ENCODE assay signal across 8 cellular contexts in genomic region chr4:188738290-188738689, GRCh38.
A peak's percentile ranks its signal among the peaks of the same experiment; 100 is the strongest.
DNase-seq lines count a peak whose midpoint lies in the region; ATAC-seq and TF ChIP-seq lines count a peak whose summit lies in the region.
"Not testable (repeated sequence)": the region's sequence is repeated elsewhere in the genome, so short reads cannot be mapped to it uniquely, and the experiment has no call there.

No MANE protein-coding gene starts in this region.

- not testable (repeated sequence) for H3K27me3 Mint-ChIP-seq in WTC11 (ENCODE audit: low read depth)

- H3K9me3 Mint-ChIP-seq in WTC11, result peaks cover 14% of the 10 kb centered on the region

- DNase-seq in DMS 273 (lab: John Stamatoyannopoulos, UW; ENCODE audit: unreplicated experiment) (peak; percentile 1), NCI-H146 treated with DMSO at 0.1 percent for 48 hours (lab: John Stamatoyannopoulos, UW; ENCODE audit: unreplicated experiment) (peak; percentile 1), WTC11 (ENCODE audit: low spot score) (peak; percentile 13), Right ventricle myocardium superior (peak; percentile 40)
- not testable (repeated sequence) for DNase-seq in breast epithelium (ENCODE audit: low spot score in 2 of 2); mesenchymal stem cell; smooth muscle cell (lab: John Stamatoyannopoulos, UW; ENCODE audit: unreplicated experiment)

- not testable (repeated sequence) for H3K27me3 ChIP-seq in breast epithelium; mesenchymal stem cell (ENCODE audit: control insufficient read depth in 1 of 2, insufficient read depth in 1 of 2, low read length in 2 of 2); smooth muscle cell (ENCODE audit: low read depth)

- not testable (repeated sequence) for H2BK5ac ChIP-seq in mesenchymal stem cell (ENCODE audit: low read depth, low read length, poor library complexity, severe bottlenecking)

- POLR2A ChIA-PET in WTC11 (lab: Charles Lee), result not testable (repeated sequence)

- H2AFZ ChIP-seq in mesenchymal stem cell (ENCODE audit: low read depth, low read length); smooth muscle cell (ENCODE audit: low read depth): not testable (repeated sequence)

- WGBS in mesenchymal stem cell, result 97% methylated on average over 15 of the region's 24 CpGs
- WGBS in smooth muscle cell (ENCODE audit: low lambda C conversion rate), result 91% methylated on average over 24 of the region's 24 CpGs

- not testable (repeated sequence) for H3K36me3 ChIP-seq in breast epithelium; mesenchymal stem cell (ENCODE audit: control insufficient read depth in 1 of 2, insufficient read depth in 2 of 2, low read depth in 1 of 2, low read length in 2 of 2); smooth muscle cell (ENCODE audit: low read depth)

- not testable (repeated sequence) for H3K79me2 ChIP-seq in smooth muscle cell (ENCODE audit: low read depth)

- not testable (repeated sequence) for H3F3A ChIP-seq in smooth muscle cell (ENCODE audit: low read depth)

- H2AK5ac ChIP-seq in mesenchymal stem cell (ENCODE audit: low read length, severe bottlenecking), result not testable (repeated sequence)

- not testable (repeated sequence) for H4K8ac ChIP-seq in mesenchymal stem cell (ENCODE audit: low read length)

- not testable (repeated sequence) for H3K23ac ChIP-seq in mesenchymal stem cell (ENCODE audit: low read length in 2 of 2)

- H3K4me2 ChIP-seq in mesenchymal stem cell (ENCODE audit: low read length, poor library complexity, severe bottlenecking); smooth muscle cell: not testable (repeated sequence)

- not testable (repeated sequence) for H3K9me3 ChIP-seq in breast epithelium; mesenchymal stem cell (ENCODE audit: control insufficient read depth, low read length); smooth muscle cell (replicated peaks; ENCODE audit: low read depth)

- not testable (repeated sequence) for H2BK15ac ChIP-seq in mesenchymal stem cell (ENCODE audit: low read depth, poor library complexity, severe bottlenecking)

- not testable (repeated sequence) for H2BK120ac ChIP-seq in mesenchymal stem cell (ENCODE audit: low read depth, low read length)

- not testable (repeated sequence) for H3K4me3 Mint-ChIP-seq in WTC11

- not testable (repeated sequence) for H3K4me1 ChIP-seq in breast epithelium; mesenchymal stem cell (ENCODE audit: control insufficient read depth, insufficient read depth, low read depth, low read length); smooth muscle cell (ENCODE audit: low read depth)

- H3K4me1 Mint-ChIP-seq in WTC11, result not testable (repeated sequence)

- TF ChIP-seq CTCF in WTC11 (IDR thresholded peaks at IDR 0.05); breast epithelium (IDR thresholded peaks at IDR 0.05); smooth muscle cell (IDR thresholded peaks at IDR 0.05; ENCODE audit: borderline replicate concordance, insufficient read depth, poor library complexity, severe bottlenecking): not testable (repeated sequence)

- H3K36me3 Mint-ChIP-seq in WTC11, result not testable (repeated sequence)

- H3K4ac ChIP-seq in mesenchymal stem cell (ENCODE audit: low read depth in 1 of 2, low read length in 2 of 2), result not testable (repeated sequence)

- peak overlapping the region; percentile 70 for H3K9ac ChIP-seq in mesenchymal stem cell (ENCODE audit: low read length)
- not testable (repeated sequence) for H3K9ac ChIP-seq in smooth muscle cell (ENCODE audit: low read depth)

- not testable (repeated sequence) for H4K91ac ChIP-seq in mesenchymal stem cell (ENCODE audit: low read length)

- H3K27ac ChIP-seq in breast epithelium, result peak overlapping the region in 1 of 2 donors; percentile 52
- not testable (repeated sequence) for H3K27ac ChIP-seq in mesenchymal stem cell (ENCODE audit: low read length, poor library complexity, severe bottlenecking); smooth muscle cell (ENCODE audit: low read depth)

- not testable (repeated sequence) for H3K18ac ChIP-seq in mesenchymal stem cell (ENCODE audit: low read depth in 1 of 2, low read length in 2 of 2)

- ATAC-seq in HG03108 (IDR thresholded peaks at IDR 0.05; ENCODE audit: unreplicated experiment) (peak; percentile 54), WTC11 (peak; percentile 39; the same call in 1 of the 2 replicates)
- ATAC-seq in Right ventricle myocardium superior (ENCODE audit: poor library complexity), result not testable (repeated sequence)

- H3K4me3 ChIP-seq in breast epithelium (peak overlapping the region; percentile 22 to 57 (median 32)), mesenchymal stem cell (ENCODE audit: insufficient read depth in 1 of 2, low read depth in 1 of 2, low read length in 2 of 2) (peak overlapping the region; percentile 49 to 69), smooth muscle cell (peak overlapping the region; percentile 42)

- CTCF ChIA-PET in WTC11 (lab: Charles Lee), result not testable (repeated sequence)

- TF ChIP-seq POLR2A in breast epithelium (IDR thresholded peaks at IDR 0.05), result not testable (repeated sequence)

- H3K27ac Mint-ChIP-seq in WTC11, result not testable (repeated sequence)

- H2BK12ac ChIP-seq in mesenchymal stem cell (ENCODE audit: low read length in 2 of 2), result not testable (repeated sequence)

- not testable (repeated sequence) for H4K20me1 ChIP-seq in smooth muscle cell (ENCODE audit: low read depth)

- H3K14ac ChIP-seq in mesenchymal stem cell (ENCODE audit: low read length in 2 of 2), result not testable (repeated sequence)

- not testable (repeated sequence) for H3K79me1 ChIP-seq in mesenchymal stem cell (replicated peaks; ENCODE audit: low read length, poor library complexity, severe bottlenecking)

- intact Hi-C loops in breast epithelium (cut with DNase I; ENCODE audit: low total_unique reads); Right ventricle myocardium superior (cut with DNase I): not testable (repeated sequence)
